Comparison of ENCODE assay signal across 10 cellular contexts in the genomic region with DNA sequence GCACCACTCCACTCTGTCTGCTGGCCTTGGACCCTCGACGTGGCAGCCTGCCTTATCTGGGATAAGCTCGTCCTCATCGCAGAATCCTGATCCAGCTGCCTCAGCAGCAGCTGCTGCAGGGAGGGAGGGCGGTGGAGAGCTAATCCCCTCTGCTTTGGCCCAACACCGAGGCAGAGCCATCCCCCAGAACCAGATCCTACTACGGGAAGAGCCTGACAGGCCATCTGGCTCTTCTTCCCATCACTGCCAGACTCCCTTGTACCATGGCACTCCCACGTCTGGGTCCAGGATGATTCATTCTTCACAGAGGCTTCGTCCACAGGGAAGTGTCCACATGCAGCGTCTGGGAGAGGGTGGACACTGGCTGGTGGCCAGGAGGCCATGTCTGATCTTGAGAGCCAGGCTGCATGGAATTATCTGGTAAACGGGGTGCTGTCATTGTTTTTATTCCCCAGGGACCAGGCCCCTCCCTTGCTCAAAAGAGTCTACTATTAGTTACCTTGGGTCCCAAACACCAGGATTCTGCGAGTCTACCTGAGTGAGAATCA. TPM values are rescaled to one million over a fixed set of nuclear protein-coding genes. Genes with fewer than 3 reads are reported as not detected.
DNase-seq lines count a peak whose midpoint lies in the region; FAIRE-seq and TF ChIP-seq lines count a peak whose summit lies in the region.
"Had no signal": no experiment of that assay in that cellular context is flagged by ENCODE, and none has a peak within 500 bp of the region (broad histone marks: within the 10 kb centered on the region; RNA-seq: fewer than 3 reads in every experiment).

No MANE protein-coding gene starts in this region.

- H3K27me3 ChIP-seq in small intestine (ENCODE audit: control insufficient read depth in 2 of 2, insufficient read depth in 2 of 2, low read length in 2 of 2) = peaks cover 0 to 2% of the 10 kb centered on the region in 2 donors

- no peak overlapping the region for H3K4me3 ChIP-seq in foreskin fibroblast (ENCODE audit: low read depth in 1 of 2, low read length in 2 of 2)
- no peak overlapping the region for H3K4me3 ChIP-seq in small intestine (ENCODE audit: low read depth in 1 of 2, low read length in 2 of 2)

- TF ChIP-seq CTCF in foreskin fibroblast (IDR thresholded peaks at IDR 0.05; ENCODE audit: low read depth, low read length) = no peak

- no peaks in the 10 kb centered on the region for H3K4me1 Mint-ChIP-seq in activated naive CD8-positive, alpha-beta T cell treated with anti-CD3 and anti-CD28 coated beads for 36 hours

- no peaks in the 10 kb centered on the region for H3K36me3 Mint-ChIP-seq in activated naive CD8-positive, alpha-beta T cell treated with anti-CD3 and anti-CD28 coated beads for 36 hours

- DNase-seq in DMS53 (lab: John Stamatoyannopoulos, UW) = peak; percentile 56
- DNase-seq in DMS53 treated with DMSO at 0.1 percent for 48 hours (lab: John Stamatoyannopoulos, UW; ENCODE audit: unreplicated experiment) = no peak
- DNase-seq in RPMI7951 (ENCODE audit: low read depth) = peak; percentile 94
- peak; percentile 74 to 87 for DNase-seq in foreskin fibroblast
- DNase-seq in small intestine = peak; percentile 51
- DNase-seq in cortex of kidney (lab: John Stamatoyannopoulos, UW) = no peak
- no peak for DNase-seq in activated naive CD8-positive, alpha-beta T cell treated with anti-CD3 and anti-CD28 coated beads for 36 hours
- no peak for DNase-seq in stimulated activated naive CD4-positive, alpha-beta T cell (lab: John Stamatoyannopoulos, UW)
- DNase-seq: 8988T, T-helper 9 cell had no signal

- H3K27ac ChIP-seq in small intestine (ENCODE audit: low read depth in 1 of 2, low read length in 1 of 2) = no peak overlapping the region

- peaks cover 14% of the 10 kb centered on the region for H3K27me3 Mint-ChIP-seq in activated naive CD8-positive, alpha-beta T cell treated with anti-CD3 and anti-CD28 coated beads for 36 hours

- H3K36me3 ChIP-seq in small intestine (ENCODE audit: control insufficient read depth in 2 of 2, insufficient read depth in 2 of 2, low read length in 2 of 2) = no peaks in the 10 kb centered on the region

- no peak for FAIRE-seq in small intestine (lab: Jason Lieb, UNC)

- no peaks in the 10 kb centered on the region for H3K9me3 Mint-ChIP-seq in activated naive CD8-positive, alpha-beta T cell treated with anti-CD3 and anti-CD28 coated beads for 36 hours

- no peak overlapping the region for H3K27ac Mint-ChIP-seq in activated naive CD8-positive, alpha-beta T cell treated with anti-CD3 and anti-CD28 coated beads for 36 hours

- H3K4me3 Mint-ChIP-seq in activated naive CD8-positive, alpha-beta T cell treated with anti-CD3 and anti-CD28 coated beads for 36 hours = no peak overlapping the region

- H3K9me3 ChIP-seq in small intestine (ENCODE audit: control insufficient read depth, low read depth) = no peaks in the 10 kb centered on the region

- H3K4me1 ChIP-seq in small intestine (ENCODE audit: control insufficient read depth in 2 of 2, insufficient read depth in 1 of 2, low read depth in 1 of 2, low read length in 1 of 2) = no peaks in the 10 kb centered on the region

- WGBS in small intestine, 3 donors = 40 to 42% (median 40%) methylated on average over 12 of the region's 12 CpGs

RNA-seq across cellular contexts. Expression of gene PKP1, which starts 14.6 kb away (rescaled TPM):
- under 0.01 TPM in 1 of 2 replicates, not detected in the other for total RNA-seq in RPMI7951 (2014; rRNA removed; shearing (Covaris generic))
- under 1 TPM; 0.27 to 0.69 (median 0.45) TPM for polyA plus RNA-seq in small intestine
- total RNA-seq in activated naive CD8-positive, alpha-beta T cell treated with anti-CD3 and anti-CD28 coated beads for 36 hours = under 1 TPM; 0.04 to 0.06 TPM

Comparison
In these comparisons a context has a peak if more than half of its experiments do, and no peak if none do; other contexts are left out.
1. DNase-seq: peak in DMS53 (single experiment), RPMI7951 (single experiment), foreskin fibroblast (2 of 2) and small intestine (single experiment); none in DMS53 treated with DMSO at 0.1 percent for 48 hours (single experiment), cortex of kidney (single experiment), activated naive CD8-positive, alpha-beta T cell treated with anti-CD3 and anti-CD28 coated beads for 36 hours (single experiment) and stimulated activated naive CD4-positive, alpha-beta T cell (0 of 6).